In genomic region chr7:123557631-123558505, GRCh38 we compare ENCODE assay signal across 1 cellular context.
TF ChIP-seq lines count a peak whose summit lies in the region.

NDUFA5 (minus strand) TSS chr7:123557818; CDS start chr7:123557795, 23 bp downstream.

TF ChIP-seq in HepG2, 621 proteins besides CTCF, POLR2A, EP300 and RAD21 (continued from another document and continues in another):
- TF ChIP-seq KIAA2018 (CRISPR knock-in tag; IDR thresholded peaks at IDR 0.05; ENCODE audit: borderline replicate concordance): no peak
- TF ChIP-seq SP4 (CRISPR knock-in tag; IDR thresholded peaks at IDR 0.05): peak; percentile 81
- TF ChIP-seq XRCC5 (optimal IDR thresholded peaks at IDR 0.05; ENCODE audit: low read length): peak; percentile 97
- no peak for TF ChIP-seq U2AF2 (IDR thresholded peaks at IDR 0.05; ENCODE audit: low read depth, low read length)
- no peak for TF ChIP-seq REXO4 (CRISPR knock-in tag; IDR thresholded peaks at IDR 0.05; ENCODE audit: borderline replicate concordance)
- no peak for TF ChIP-seq ZNF225 (CRISPR knock-in tag; IDR thresholded peaks at IDR 0.05)
- TF ChIP-seq MAX (IDR thresholded peaks at IDR 0.05): 0 out of 2 replicates have a peak, but pooled peaks have one; percentile 44
- no peak for TF ChIP-seq CBX2 (IDR thresholded peaks at IDR 0.05; ENCODE audit: low read depth, low read length)
- no peak for TF ChIP-seq CBX2 (CRISPR knock-in tag; IDR thresholded peaks at IDR 0.05; ENCODE audit: low read depth)
- no peak for TF ChIP-seq CCAR2 (optimal IDR thresholded peaks at IDR 0.05; ENCODE audit: low read depth, low read length)
- TF ChIP-seq ASH2L (IDR thresholded peaks at IDR 0.05; ENCODE audit: insufficient read length, low read depth, low read length): peak; percentile 88
- TF ChIP-seq ZNF639 (CRISPR knock-in tag; conservative IDR thresholded peaks at IDR 0.05): no peak
- no peak for TF ChIP-seq ZNF280D (CRISPR knock-in tag; IDR thresholded peaks at IDR 0.05)
- 0 out of 2 replicates have a peak, but pooled peaks have one; percentile 26 for TF ChIP-seq ZNF740 (CRISPR knock-in tag; IDR thresholded peaks at IDR 0.05)
- TF ChIP-seq CHD2 (IDR thresholded peaks at IDR 0.05; ENCODE audit: low read depth, low read length): no peak
- TF ChIP-seq ZNF230 (CRISPR knock-in tag; IDR thresholded peaks at IDR 0.05): no peak; the same call in 1 of the 2 replicates
- TF ChIP-seq PCBP1 (IDR thresholded peaks at IDR 0.05; ENCODE audit: borderline replicate concordance, low read depth, low read length): no peak
- peak; percentile 75 for TF ChIP-seq DMAP1 (CRISPR knock-in tag; IDR thresholded peaks at IDR 0.05)
- 0 out of 2 replicates have a peak, but pooled peaks have one; percentile 65 for TF ChIP-seq ARNT2 (CRISPR knock-in tag; IDR thresholded peaks at IDR 0.05; ENCODE audit: low read depth)
- TF ChIP-seq ZKSCAN5 (CRISPR knock-in tag; IDR thresholded peaks at IDR 0.05): no peak
- no peak for TF ChIP-seq SRSF4 (IDR thresholded peaks at IDR 0.05; ENCODE audit: low read depth, low read length, poor library complexity, severe bottlenecking)
- no peak for TF ChIP-seq FOXP1 (IDR thresholded peaks at IDR 0.05)
- no peak for TF ChIP-seq FOXP1 (CRISPR knock-in tag; IDR thresholded peaks at IDR 0.05)
- no peak for TF ChIP-seq FUBP1 (CRISPR knock-in tag; IDR thresholded peaks at IDR 0.05; ENCODE audit: borderline replicate concordance)
- TF ChIP-seq XBP1 (CRISPR knock-in tag; IDR thresholded peaks at IDR 0.05): no peak
- no peak for TF ChIP-seq ZNF720 (CRISPR knock-in tag; IDR thresholded peaks at IDR 0.05)
- no peak for TF ChIP-seq GTF3A (CRISPR knock-in tag; conservative IDR thresholded peaks at IDR 0.05)
- no peak for TF ChIP-seq CREB3 (CRISPR knock-in tag; IDR thresholded peaks at IDR 0.05)
- TF ChIP-seq ZBTB7A (CRISPR knock-in tag; IDR thresholded peaks at IDR 0.05): no peak
- TF ChIP-seq ZNF251 (CRISPR knock-in tag; IDR thresholded peaks at IDR 0.05): no peak
- peak; percentile 42; the same call in 1 of the 2 replicates for TF ChIP-seq ZNF788 (CRISPR knock-in tag; IDR thresholded peaks at IDR 0.05; ENCODE audit: borderline replicate concordance)
- TF ChIP-seq ZFP90 (CRISPR knock-in tag; IDR thresholded peaks at IDR 0.05; ENCODE audit: borderline replicate concordance): no peak; the same call in 1 of the 2 replicates
- peak; percentile 83; the same call in 1 of the 2 replicates for TF ChIP-seq RFXAP (CRISPR knock-in tag; IDR thresholded peaks at IDR 0.05; ENCODE audit: borderline replicate concordance)
- no peak for TF ChIP-seq KAT2B (IDR thresholded peaks at IDR 0.05; ENCODE audit: borderline replicate concordance, low read depth, low read length)
- no peak for TF ChIP-seq CAMTA2 (CRISPR knock-in tag; IDR thresholded peaks at IDR 0.05; ENCODE audit: borderline replicate concordance)
- TF ChIP-seq TARDBP (CRISPR knock-in tag; IDR thresholded peaks at IDR 0.05): peak; percentile 93
- no peak for TF ChIP-seq TCF7 (IDR thresholded peaks at IDR 0.05; ENCODE audit: low read depth)
- TF ChIP-seq ZNF180 (CRISPR knock-in tag; IDR thresholded peaks at IDR 0.05; ENCODE audit: borderline replicate concordance, low read depth): no peak
- no peak for TF ChIP-seq ZSCAN22 (CRISPR knock-in tag; IDR thresholded peaks at IDR 0.05)
- TF ChIP-seq MAFF (IDR thresholded peaks at IDR 0.05; ENCODE audit: low read depth, low read length): no peak
- TF ChIP-seq MXD1 (CRISPR knock-in tag; IDR thresholded peaks at IDR 0.05): 0 out of 2 replicates have a peak, but pooled peaks have one; percentile 51
- no peak for TF ChIP-seq ZNF263 (CRISPR knock-in tag; IDR thresholded peaks at IDR 0.05)
- peak; percentile 75; the same call in 1 of the 2 replicates for TF ChIP-seq HOXD1 (CRISPR knock-in tag; IDR thresholded peaks at IDR 0.05)
- TF ChIP-seq NR2F6 (IDR thresholded peaks at IDR 0.05): no peak
- no peak for TF ChIP-seq NR2F6 (CRISPR knock-in tag; IDR thresholded peaks at IDR 0.05)
- peak; percentile 79; the same call in 1 of the 2 replicates for TF ChIP-seq THAP9 (CRISPR knock-in tag; IDR thresholded peaks at IDR 0.05; ENCODE audit: borderline replicate concordance)
- no peak for TF ChIP-seq ZNF670 (CRISPR knock-in tag; IDR thresholded peaks at IDR 0.05; ENCODE audit: borderline replicate concordance)
- TF ChIP-seq IKZF4 (CRISPR knock-in tag; IDR thresholded peaks at IDR 0.05; ENCODE audit: borderline replicate concordance, low read depth, not compliant biosample characterization): no peak
